In the genomic region with DNA sequence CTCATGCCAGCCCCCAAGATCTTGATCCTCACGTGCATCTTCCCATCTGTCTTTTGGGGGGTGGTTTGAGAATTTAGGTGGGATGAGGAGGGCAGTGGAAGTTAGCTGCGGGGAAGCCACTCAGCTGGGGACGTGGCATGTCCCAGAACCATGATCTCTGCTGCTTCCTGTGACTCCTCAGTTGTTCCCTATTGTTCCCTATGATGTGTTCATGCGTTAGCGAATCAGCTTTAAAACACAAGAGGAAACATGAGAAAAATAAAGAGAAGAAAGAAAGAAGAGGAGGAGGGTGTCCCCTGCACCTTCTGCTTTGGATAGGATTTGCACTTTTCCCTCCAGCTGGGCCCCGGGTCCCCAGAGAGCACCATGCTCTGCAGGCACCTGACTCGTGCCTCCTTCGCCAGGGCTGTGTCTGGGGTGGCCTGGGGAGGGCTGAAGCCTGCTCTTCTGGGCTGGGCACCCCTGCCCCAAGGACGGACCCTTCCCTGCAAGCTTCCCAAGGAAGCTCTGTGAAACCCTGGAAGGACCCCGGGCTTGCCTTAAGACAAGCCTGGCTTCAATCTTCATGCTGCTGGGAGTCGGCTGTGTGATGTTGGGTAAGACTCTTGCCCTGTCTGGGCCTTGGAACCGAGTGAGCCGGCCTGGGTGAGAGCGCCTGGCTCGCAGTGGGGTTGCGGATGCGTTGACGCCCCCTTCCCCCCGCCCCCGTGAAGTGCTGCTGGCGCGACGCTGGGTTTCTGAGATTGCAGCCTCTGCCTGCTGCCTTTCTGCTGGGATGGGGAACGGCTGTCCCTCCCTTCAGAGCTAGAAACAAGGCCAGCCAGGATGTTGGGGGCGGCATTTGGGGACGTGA, we compare ENCODE assay signal across 15 cellular contexts.
DNase-seq lines count a peak whose midpoint lies in the region; FAIRE-seq and TF ChIP-seq lines count a peak whose summit lies in the region.
"Had no signal": no experiment of that assay in that cellular context is flagged by ENCODE, and none has a peak within 500 bp of the region (broad histone marks: within the 10 kb centered on the region; RNA-seq: fewer than 3 reads in every experiment).

No MANE protein-coding gene starts in this region.

- H2BK15ac ChIP-seq in H1 (ENCODE audit: low read length) = no peak overlapping the region
- no peak overlapping the region for H2BK15ac ChIP-seq in neuronal stem cell (ENCODE audit: low read length)

- H3K9me3 ChIP-seq in HUES6 (ENCODE audit: control insufficient read depth, insufficient read depth, low read depth, low read length) = no peaks in the 10 kb centered on the region
- H3K9me3 ChIP-seq in H1 (ENCODE audit: insufficient read depth in 2 of 2, low read depth in 1 of 2, low read length in 1 of 2) = no peaks in the 10 kb centered on the region
- no peaks in the 10 kb centered on the region for H3K9me3 ChIP-seq in neuronal stem cell (replicated peaks in 1 of 2; ENCODE audit: control insufficient read depth in 2 of 2, insufficient read depth in 1 of 2, low read depth in 1 of 2, low read length in 2 of 2)
- H3K9me3 ChIP-seq: heart right ventricle, left ventricle myocardium inferior had no signal

- peaks cover 24 to 30% of the 10 kb centered on the region in 2 experiments for H4K20me1 ChIP-seq in H1 (replicated peaks in 1 of 2; ENCODE audit: control insufficient read depth in 1 of 2, insufficient read depth in 2 of 2, low read length in 2 of 2)

- no peak overlapping the region for H4K5ac ChIP-seq in H1 (ENCODE audit: insufficient read length, low read depth, low read length)

- H3K4ac ChIP-seq in H1 (replicated peaks; ENCODE audit: insufficient read length, low read depth, low read length) (no peak overlapping the region), neuronal stem cell (ENCODE audit: low read length) (no peak overlapping the region)

- H3K79me1 ChIP-seq in H1 (ENCODE audit: low read depth, low read length) = peaks cover 12% of the 10 kb centered on the region
- no peaks in the 10 kb centered on the region for H3K79me1 ChIP-seq in neuronal stem cell (ENCODE audit: low read depth, low read length)

- DNase-seq in AG10803 (ENCODE audit: low read depth) (peak; percentile 42), H1 (ENCODE audit: low read depth in 1 of 2, low spot score in 2 of 2) (no peak), neuronal stem cell (ENCODE audit: low spot score) (no peak), pons (ENCODE audit: low spot score) (no peak), H4 (ENCODE audit: low spot score) (no peak), T1000 (lab: John Stamatoyannopoulos, UW) (no peak)
- DNase-seq in activated CD4-positive, alpha-beta T cell treated with anti-CD3 and anti-CD28 coated beads, Interleukin-2, amount 50 U/mL, for 4 hours = no peak
- DNase-seq: activated T-cell treated with anti-CD3 and anti-CD28 coated beads for 4 hours; heart right ventricle; left ventricle myocardium inferior; NCI-H524 treated with DMSO at 0.1 percent for 48 hours; occipital lobe; stimulated activated naive CD4-positive, alpha-beta T cell treated with Interleukin-2 at 50 U/mL for 16 hours; WERI-Rb-1 had no signal

- H4K91ac ChIP-seq in H1 (replicated peaks; ENCODE audit: insufficient read length, low read length) = no peak overlapping the region
- no peak overlapping the region for H4K91ac ChIP-seq in neuronal stem cell (ENCODE audit: low read depth, low read length, poor library complexity)

- TF ChIP-seq CTCF in AG10803 (conservative IDR thresholded peaks at IDR 0.05; ENCODE audit: low read length) (no peak), H1 (IDR thresholded peaks at IDR 0.05; ENCODE audit: control extremely low read depth in 1 of 3, insufficient read depth in 1 of 3, low read depth in 1 of 3, low read length in 3 of 3) (no peak)

- no peak overlapping the region for H3K27ac ChIP-seq in HUES6 (ENCODE audit: low read depth, low read length)
- H3K27ac ChIP-seq in H1 (ENCODE audit: low read depth, low read length) = no peak overlapping the region
- H3K27ac ChIP-seq in neuronal stem cell (replicated peaks; ENCODE audit: low read length) = no peak overlapping the region
- H3K27ac ChIP-seq: left ventricle myocardium inferior had no signal

- no peak for TF ChIP-seq RAD21 in H1 (IDR thresholded peaks at IDR 0.05 in 1 of 2, conservative IDR thresholded peaks at IDR 0.05 in 1 of 2; ENCODE audit: low read depth in 2 of 2, low read length in 2 of 2)

- H3K4me2 ChIP-seq in H1 (ENCODE audit: insufficient read depth in 1 of 2, low read depth in 2 of 2, low read length in 2 of 2) (no peak overlapping the region), neuronal stem cell (ENCODE audit: insufficient read depth, low read length, poor library complexity, severe bottlenecking) (no peak overlapping the region)

- TF ChIP-seq EP300 in H1 (IDR thresholded peaks at IDR 0.05; ENCODE audit: borderline replicate concordance in 1 of 2, low read depth in 2 of 2, low read length in 2 of 2) = no peak

- FAIRE-seq in H1 (lab: Jason Lieb, UNC) = no peak

- no peaks in the 10 kb centered on the region for H3K36me3 ChIP-seq in HUES6 (ENCODE audit: control insufficient read depth, insufficient read depth, low read length)
- H3K36me3 ChIP-seq in H1 (ENCODE audit: control insufficient read depth in 2 of 4, insufficient read depth in 4 of 4, low read length in 3 of 4) = no peaks in the 10 kb centered on the region
- no peaks in the 10 kb centered on the region for H3K36me3 ChIP-seq in neuronal stem cell (replicated peaks in 1 of 2; ENCODE audit: control insufficient read depth in 2 of 2, insufficient read depth in 2 of 2, low read length in 2 of 2)
- H3K36me3 ChIP-seq: heart right ventricle, left ventricle myocardium inferior had no signal

- peaks cover 0 to 42% of the 10 kb centered on the region in 2 experiments; a peak in 1 of 4 replicates for H3K79me2 ChIP-seq in H1 (ENCODE audit: control insufficient read depth in 1 of 2, insufficient read depth in 2 of 2, low read length in 2 of 2)

- no peak overlapping the region for H2AFZ ChIP-seq in H1 (ENCODE audit: low read length)
- no peak overlapping the region for H2AFZ ChIP-seq in neuronal stem cell (ENCODE audit: low read length)

- H4K8ac ChIP-seq in H1 (ENCODE audit: extremely low read depth, insufficient read depth, low read length) = peak overlapping the region; percentile 38; the same call in 1 of the 2 replicates
- no peak overlapping the region for H4K8ac ChIP-seq in neuronal stem cell (ENCODE audit: low read depth, low read length)

- H3K4me1 ChIP-seq in HUES6 (ENCODE audit: control insufficient read depth, insufficient read depth, low read length) (peaks cover 59% of the 10 kb centered on the region), H1 (replicated peaks in 1 of 4; ENCODE audit: control insufficient read depth in 3 of 4, insufficient read depth in 4 of 4, low read length in 3 of 4) (peaks cover 0 to 36% (median 14%) of the 10 kb centered on the region in 4 experiments; a peak in 5 of 7 replicates), neuronal stem cell (ENCODE audit: control insufficient read depth in 2 of 2, insufficient read depth in 1 of 2, low read depth in 1 of 2, low read length in 2 of 2) (peaks cover 14 to 48% of the 10 kb centered on the region in 2 donors)

- 86% methylated on average over 15 of the region's 26 CpGs; no CpG with 5 or more reads in 1 of the 2 experiments for WGBS in H1 (ENCODE audit: extremely low coverage in 1 of 2, insufficient coverage in 1 of 2, insufficient read length in 1 of 2, insufficient replicate concordance in 2 of 2, low coverage in 1 of 2, low lambda C conversion rate in 2 of 2, missing lambda C conversion rate in 1 of 2), 2 experiments
- WGBS in neuronal stem cell (ENCODE audit: extremely low coverage in 2 of 2, insufficient read length in 2 of 2, insufficient replicate concordance in 1 of 2), 2 donors = no CpG with 5 or more reads among the region's 26 CpGs

- H2BK5ac ChIP-seq in H1 (ENCODE audit: low read depth, low read length) (peak overlapping the region; percentile 54), neuronal stem cell (ENCODE audit: low read length) (no peak overlapping the region)

- H3K56ac ChIP-seq in H1 (replicated peaks; ENCODE audit: insufficient read length, low read depth, low read length) = no peak overlapping the region

- H3K14ac ChIP-seq in H1 (ENCODE audit: insufficient read length) (no peak overlapping the region), neuronal stem cell (ENCODE audit: low read length) (no peak overlapping the region)

- no peak for TF ChIP-seq POLR2A in H1 (IDR thresholded peaks at IDR 0.05; ENCODE audit: control extremely low read depth in 1 of 2, low read depth in 2 of 2, low read length in 2 of 2)

- H3K9ac ChIP-seq in HUES6 (ENCODE audit: low read length) (peak overlapping the region; percentile 29), H1 (replicated peaks in 1 of 4; ENCODE audit: extremely low read depth in 1 of 4, low read depth in 3 of 4, low read length in 3 of 4) (no peak overlapping the region), neuronal stem cell (ENCODE audit: low read depth, low read length, poor library complexity) (no peak overlapping the region)

- H2BK120ac ChIP-seq in H1 (replicated peaks; ENCODE audit: low read depth, low read length) = no peak overlapping the region
- H2BK120ac ChIP-seq in neuronal stem cell (ENCODE audit: low read depth, low read length) = no peak overlapping the region

- 0 out of 2 replicates have a peak overlapping the region, but pooled peaks have one; percentile 59 for H2AK5ac ChIP-seq in H1 (ENCODE audit: low read depth, low read length)
- peak overlapping the region; percentile 23 for H2AK5ac ChIP-seq in neuronal stem cell (ENCODE audit: low read depth, low read length)

- POLR2A ChIA-PET in H1 (lab: Charles Lee; ENCODE audit: partially characterized antibody) = interaction anchor here (0.9 to 1.3 kb wide), 2 partner anchors 9 to 60 kb away, joined by 3 read pairs; no protein-coding TSS in a partner anchor

- H3K4me3 ChIP-seq in AG10803 (ENCODE audit: low read length) = peak overlapping the region; percentile 87
- H3K4me3 ChIP-seq in HUES6 (ENCODE audit: low read depth, low read length) = no peak overlapping the region
- H3K4me3 ChIP-seq in H1 (ENCODE audit: extremely low read depth in 1 of 4, insufficient read depth in 2 of 4, low read depth in 3 of 4, low read length in 4 of 4) = no peak overlapping the region
- no peak overlapping the region for H3K4me3 ChIP-seq in neuronal stem cell (ENCODE audit: low read length in 2 of 2)
- H3K4me3 ChIP-seq: left ventricle myocardium inferior had no signal

- peaks cover 2% of the 10 kb centered on the region; the same call in 1 of the 2 replicates for H3K23me2 ChIP-seq in H1 (ENCODE audit: low read depth, low read length)

- CTCF ChIA-PET in H1 (lab: Charles Lee; ENCODE audit: partially characterized antibody) = interaction anchor here (0.9 to 6.9 kb wide), 21 partner anchors 10 to 118 kb away, joined by 3 to 39 read pairs (median 4); no protein-coding TSS in a partner anchor

- no peak overlapping the region for H2BK20ac ChIP-seq in H1 (ENCODE audit: low read length)

- H2BK12ac ChIP-seq in H1 (ENCODE audit: low read depth, low read length) (peak overlapping the region; percentile 17; the same call in 1 of the 2 replicates), neuronal stem cell (ENCODE audit: low read length) (no peak overlapping the region)

- peaks cover 11% of the 10 kb centered on the region for H3K27me3 ChIP-seq in HUES6 (ENCODE audit: control insufficient read depth, insufficient read depth, low read length)
- H3K27me3 ChIP-seq in H1 (replicated peaks in 1 of 4; ENCODE audit: control insufficient read depth in 3 of 4, extremely low read depth in 1 of 4, insufficient read depth in 3 of 4, low read length in 3 of 4) = peaks cover 1 to 16% (median 11%) of the 10 kb centered on the region in 4 experiments; a peak in 6 of 7 replicates
- peaks cover 3 to 19% (median 13%) of the 10 kb centered on the region in 3 experiments for H3K27me3 ChIP-seq in neuronal stem cell (ENCODE audit: control insufficient read depth in 3 of 3, insufficient read depth in 3 of 3, low read depth in 1 of 3, low read length in 3 of 3)

- H3K18ac ChIP-seq in H1 (ENCODE audit: extremely low read depth, low read length) (peak overlapping the region; percentile 51; the same call in 1 of the 2 replicates), neuronal stem cell (ENCODE audit: low read length) (peak overlapping the region; percentile 83)

- no peak overlapping the region for H3K23ac ChIP-seq in H1 (ENCODE audit: insufficient read length)
- H3K23ac ChIP-seq in neuronal stem cell (ENCODE audit: low read depth, low read length, poor library complexity) = no peak overlapping the region
